ENCODE assay signal across 1 cellular context in the genomic region with DNA sequence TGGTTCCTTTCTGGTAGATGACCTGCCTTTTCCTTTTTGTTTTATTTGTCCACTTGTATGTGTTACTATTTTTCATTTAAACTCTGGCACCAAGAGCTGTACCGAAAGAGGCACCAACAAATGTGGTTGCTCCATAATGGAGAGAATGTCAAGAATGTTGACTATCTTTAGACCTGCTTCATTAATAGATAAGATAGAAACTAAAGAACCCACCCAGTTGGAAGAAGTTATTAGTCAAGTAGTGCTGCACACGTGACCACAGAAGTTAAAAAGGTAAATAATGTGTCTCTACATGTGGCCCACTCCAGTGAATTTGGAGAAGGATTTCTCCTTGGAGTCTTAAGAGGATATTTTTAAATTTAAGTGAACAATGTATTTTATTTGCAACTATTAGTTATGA.
TF ChIP-seq lines count a peak whose summit lies in the region.

No MANE protein-coding gene starts in this region.

TF ChIP-seq in WTC11, 78 proteins besides CTCF, POLR2A, EP300 and RAD21 (continued from another document):
- TF ChIP-seq TP53 (CRISPR knock-in tag; IDR thresholded peaks at IDR 0.05) (no peak), ZNF396 (CRISPR knock-in tag; IDR thresholded peaks at IDR 0.05; ENCODE audit: borderline replicate concordance) (no peak), NR1H2 (CRISPR knock-in tag; IDR thresholded peaks at IDR 0.05) (no peak), JAZF1 (CRISPR knock-in tag; IDR thresholded peaks at IDR 0.05) (no peak), ATF1 (CRISPR knock-in tag; IDR thresholded peaks at IDR 0.05) (no peak), FOXP4 (CRISPR knock-in tag; IDR thresholded peaks at IDR 0.05) (no peak), RORB (CRISPR knock-in tag; IDR thresholded peaks at IDR 0.05) (no peak), E2F1 (CRISPR knock-in tag; IDR thresholded peaks at IDR 0.05) (no peak), AFF4 (CRISPR knock-in tag; IDR thresholded peaks at IDR 0.05; ENCODE audit: borderline replicate concordance) (no peak)
- TF ChIP-seq, protein P1, sequence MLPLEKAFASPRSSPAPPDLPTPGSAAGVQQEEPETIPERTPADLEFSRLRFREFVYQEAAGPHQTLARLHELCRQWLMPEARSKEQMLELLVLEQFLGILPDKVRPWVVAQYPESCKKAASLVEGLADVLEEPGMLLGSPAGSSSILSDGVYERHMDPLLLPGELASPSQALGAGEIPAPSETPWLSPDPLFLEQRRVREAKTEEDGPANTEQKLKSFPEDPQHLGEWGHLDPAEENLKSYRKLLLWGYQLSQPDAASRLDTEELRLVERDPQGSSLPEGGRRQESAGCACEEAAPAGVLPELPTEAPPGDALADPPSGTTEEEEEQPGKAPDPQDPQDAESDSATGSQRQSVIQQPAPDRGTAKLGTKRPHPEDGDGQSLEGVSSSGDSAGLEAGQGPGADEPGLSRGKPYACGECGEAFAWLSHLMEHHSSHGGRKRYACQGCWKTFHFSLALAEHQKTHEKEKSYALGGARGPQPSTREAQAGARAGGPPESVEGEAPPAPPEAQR (CRISPR knock-in tag; IDR thresholded peaks at IDR 0.05), result no peak
- TF ChIP-seq, protein P2, sequence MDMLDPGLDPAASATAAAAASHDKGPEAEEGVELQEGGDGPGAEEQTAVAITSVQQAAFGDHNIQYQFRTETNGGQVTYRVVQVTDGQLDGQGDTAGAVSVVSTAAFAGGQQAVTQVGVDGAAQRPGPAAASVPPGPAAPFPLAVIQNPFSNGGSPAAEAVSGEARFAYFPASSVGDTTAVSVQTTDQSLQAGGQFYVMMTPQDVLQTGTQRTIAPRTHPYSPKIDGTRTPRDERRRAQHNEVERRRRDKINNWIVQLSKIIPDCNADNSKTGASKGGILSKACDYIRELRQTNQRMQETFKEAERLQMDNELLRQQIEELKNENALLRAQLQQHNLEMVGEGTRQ (CRISPR knock-in tag; IDR thresholded peaks at IDR 0.05), result no peak
